25 cellular contexts compared by ENCODE assay signal in genomic region chr16:81427245-81427644, GRCh38.
"Had no signal": no experiment of that assay in that cellular context is flagged by ENCODE, and none has a peak within 500 bp of the region (broad histone marks: within the 10 kb centered on the region; RNA-seq: fewer than 3 reads in every experiment).

No MANE protein-coding gene starts in this region.

- H3K27me3 Mint-ChIP-seq: activated T-helper 17 cell treated with anti-CD3 and anti-CD28 coated beads, Interleukin-2, amount 50 U/mL, for 72 hours; stimulated activated naive CD8-positive, alpha-beta T cell treated with anti-CD3 and anti-CD28 coated beads, Interleukin-15, Interleukin-2, amounts not matched to agents 100 ng/mL and 50 ng/mL, for 24 hours had no signal

- ATAC-seq: activated T-cell treated with anti-CD3 and anti-CD28 coated beads, Interleukin-2, amount 50 U/mL, for 4 hours; activated T-helper 17 cell treated with anti-CD3 and anti-CD28 coated beads, Interleukin-2, amount 50 U/mL, for 72 hours; heart left ventricle; psoas muscle; stimulated activated effector memory CD8-positive, alpha-beta T cell treated with anti-CD3 and anti-CD28 coated beads, Interleukin-12 subunit alpha, Interleukin-12 subunit beta, amount 100 ng/mL, for 72 hours; WTC11 had no signal

- H3K9me3 Mint-ChIP-seq: activated CD4-positive, alpha-beta memory T cell treated with anti-CD3 and anti-CD28 coated beads, Interleukin-2, amount 10 ng/mL, durations not matched to agents 7 days and 5 days; activated CD4-positive, alpha-beta T cell treated with anti-CD3 and anti-CD28 coated beads, Interleukin-2, amount 10 ng/mL, durations not matched to agents 7 days and 5 days; activated T-cell treated with anti-CD3 and anti-CD28 coated beads, Interleukin-2, amount 50 U/mL, for 4 hours; mesothelial cell of epicardium; stimulated activated effector memory CD8-positive, alpha-beta T cell treated with anti-CD3 and anti-CD28 coated beads, Interleukin-12 subunit alpha, Interleukin-12 subunit beta, amount 100 ng/mL, for 72 hours had no signal

- H3K4me3 Mint-ChIP-seq: activated CD4-positive, alpha-beta memory T cell treated with anti-CD3 and anti-CD28 coated beads, Interleukin-2, amount 10 ng/mL, durations not matched to agents 7 days and 5 days; activated CD4-positive, alpha-beta T cell treated with anti-CD3 and anti-CD28 coated beads, Interleukin-2, amount 10 ng/mL, durations not matched to agents 7 days and 5 days; activated T-cell treated with anti-CD3 and anti-CD28 coated beads, Interleukin-2, amount 50 U/mL, for 4 hours; activated T-helper 17 cell treated with anti-CD3 and anti-CD28 coated beads, Interleukin-2, amount 50 U/mL, for 72 hours; mesothelial cell of epicardium; neural crest cell; stimulated activated effector memory CD8-positive, alpha-beta T cell treated with anti-CD3 and anti-CD28 coated beads, Interleukin-12 subunit alpha, Interleukin-12 subunit beta, amount 100 ng/mL, for 72 hours; stimulated activated naive CD8-positive, alpha-beta T cell treated with anti-CD3 and anti-CD28 coated beads, Interleukin-15, Interleukin-2, amounts not matched to agents 100 ng/mL and 50 ng/mL, for 24 hours; WTC11 had no signal

- DNase-seq: activated CD4-positive, alpha-beta memory T cell treated with anti-CD3 and anti-CD28 coated beads, Interleukin-2, amount 10 ng/mL, durations not matched to agents 7 days and 5 days; activated CD4-positive, alpha-beta T cell treated with anti-CD3 and anti-CD28 coated beads for 1 hour; activated CD4-positive, alpha-beta T cell treated with anti-CD3 and anti-CD28 coated beads, Interleukin-2, amount 10 ng/mL, durations not matched to agents 7 days and 5 days; activated gamma-delta T cell treated with Interleukin-2 at 50 U/mL for 16 hours; activated naive CD4-positive, alpha-beta T cell treated with anti-CD3 and anti-CD28 coated beads, Interleukin-2, amount 50 U/mL, for 16 hours; activated T-cell treated with anti-CD3 and anti-CD28 coated beads, Interleukin-2, amount 50 U/mL, for 4 hours; amniotic stem cell; brain microvascular endothelial cell; cortex of kidney; foreskin fibroblast; heart left ventricle; hypothalamus; naive B cell; occipital lobe; psoas muscle; sigmoid colon; small intestine; stimulated activated CD4-positive, alpha-beta T cell treated with anti-CD3 and anti-CD28 coated beads, Interleukin-4, amount 100 ng/mL, for 24 hours; trophoblast cell had no signal

- H3K36me3 Mint-ChIP-seq: mesothelial cell of epicardium; naive B cell; stimulated activated effector memory CD8-positive, alpha-beta T cell treated with anti-CD3 and anti-CD28 coated beads, Interleukin-12 subunit alpha, Interleukin-12 subunit beta, amount 100 ng/mL, for 72 hours; WTC11 had no signal

- H3K27ac Mint-ChIP-seq: activated CD4-positive, alpha-beta memory T cell treated with anti-CD3 and anti-CD28 coated beads, Interleukin-2, amount 10 ng/mL, durations not matched to agents 7 days and 5 days; activated CD4-positive, alpha-beta T cell treated with anti-CD3 and anti-CD28 coated beads, Interleukin-2, amount 10 ng/mL, durations not matched to agents 7 days and 5 days; activated T-helper 17 cell treated with anti-CD3 and anti-CD28 coated beads, Interleukin-2, amount 50 U/mL, for 72 hours; mesothelial cell of epicardium; naive B cell; stimulated activated effector memory CD8-positive, alpha-beta T cell treated with anti-CD3 and anti-CD28 coated beads, Interleukin-12 subunit alpha, Interleukin-12 subunit beta, amount 100 ng/mL, for 72 hours; stimulated activated naive CD8-positive, alpha-beta T cell treated with anti-CD3 and anti-CD28 coated beads, Interleukin-15, Interleukin-2, amounts not matched to agents 100 ng/mL and 50 ng/mL, for 24 hours; WTC11 had no signal
